Comparison of ENCODE assay signal across 8 cellular contexts in the genomic region with DNA sequence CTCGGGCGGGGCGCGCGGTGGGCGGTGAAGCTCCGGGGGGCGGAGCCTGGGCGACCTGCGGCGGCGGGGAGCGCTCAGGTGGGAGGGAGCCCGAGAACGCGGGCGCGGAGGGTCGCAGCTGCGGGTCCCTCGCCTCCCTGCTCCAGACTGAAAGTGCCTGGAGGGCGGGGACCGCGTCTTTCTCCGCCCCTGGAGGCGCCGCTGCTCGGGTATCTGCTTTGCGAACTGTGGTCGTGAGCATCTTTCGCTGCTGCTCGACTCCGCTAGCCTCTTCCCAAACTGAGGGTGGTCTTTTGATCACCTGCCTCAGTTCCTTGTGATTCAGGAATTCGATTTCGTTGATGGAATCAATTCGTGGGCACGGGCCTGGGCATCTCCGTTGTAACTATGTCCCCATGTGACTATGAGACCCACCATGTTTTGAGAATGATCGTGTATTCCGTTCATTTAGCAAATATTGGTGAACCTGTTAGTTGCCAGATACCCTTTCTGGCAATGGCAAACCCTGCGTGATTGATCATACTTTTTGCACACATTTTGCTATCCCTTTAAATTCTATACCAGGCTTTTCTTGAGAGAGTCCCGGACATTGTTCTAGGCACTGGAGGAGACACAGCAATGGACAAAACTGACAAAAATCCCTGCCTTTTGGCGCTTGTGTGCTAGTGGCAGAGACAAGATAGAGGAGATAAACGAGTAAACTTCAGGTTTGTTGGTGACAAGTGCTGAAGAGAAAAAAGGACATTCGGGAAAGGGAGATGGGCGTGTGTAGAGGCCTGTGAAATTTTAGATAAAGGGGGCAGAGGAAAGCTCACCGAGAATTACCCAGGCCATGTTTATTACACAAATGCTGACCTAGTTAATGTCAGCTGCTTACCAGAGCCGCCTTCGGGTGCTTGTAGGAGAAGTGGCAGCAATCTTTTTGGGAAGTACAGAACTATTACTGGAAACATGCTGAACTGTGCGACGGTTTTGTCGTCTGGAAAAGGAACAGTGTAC. TPM values are rescaled to one million over a fixed set of nuclear protein-coding genes. Genes with fewer than 3 reads are reported as not detected.
DNase-seq lines count a peak whose midpoint lies in the region; TF ChIP-seq lines count a peak whose summit lies in the region.

No MANE protein-coding gene starts in this region.

- no peak for TF ChIP-seq EP300 in sigmoid colon (IDR thresholded peaks at IDR 0.05)

- H3K4me3 ChIP-seq in GM06990 (replicated peaks; ENCODE audit: low read depth, low read length) (peak overlapping the region; percentile 95), H7 (ENCODE audit: insufficient read depth, low read depth, low read length) (peak overlapping the region; percentile 97), LNCaP clone FGC (ENCODE audit: low read depth, low read length) (peak overlapping the region; percentile 90), sigmoid colon (peak overlapping the region; percentile 92 to 96 (median 94))

- peaks cover 0 to 52% (median 40%) of the 10 kb centered on the region in 4 donors for H3K4me1 ChIP-seq in sigmoid colon

- no peaks in the 10 kb centered on the region for H3K27me3 ChIP-seq in GM06990 (replicated peaks; ENCODE audit: control insufficient read depth, insufficient read depth, low read length)
- H3K27me3 ChIP-seq in H7 (ENCODE audit: control insufficient read depth, insufficient read depth, low read length) = no peaks in the 10 kb centered on the region
- no peaks in the 10 kb centered on the region for H3K27me3 ChIP-seq in sigmoid colon

- peaks cover 2% of the 10 kb centered on the region; the same call in 1 of the 2 replicates for H3K36me3 ChIP-seq in GM06990 (ENCODE audit: control insufficient read depth, insufficient read depth, low read length)
- H3K36me3 ChIP-seq in H7 (replicated peaks; ENCODE audit: control insufficient read depth, insufficient read depth, low read length) = peaks cover 2% of the 10 kb centered on the region
- peaks cover 0 to 37% (median 4%) of the 10 kb centered on the region in 4 donors for H3K36me3 ChIP-seq in sigmoid colon

- DNase-seq in GM06990 (ENCODE audit: extremely low read depth, insufficient read length) = peak; percentile 83
- peak; percentile 90 for DNase-seq in H7
- no peak for DNase-seq in LNCaP clone FGC (ENCODE audit: low read depth)
- DNase-seq in T-helper 1 cell = peak; percentile 66 to 81 (median 72)
- DNase-seq in anterior cingulate cortex (lab: John Stamatoyannopoulos, UW) = peak in 37 of 58 donors; percentile 1 to 75 (median 46)
- DNase-seq in hippocampal formation (lab: John Stamatoyannopoulos, UW) = peak; percentile 23 to 38
- DNase-seq in sigmoid colon = peak; percentile 80
- no peak for DNase-seq in epidermal melanocyte (ENCODE audit: insufficient read length, low spot score)

- no peak for TF ChIP-seq POLR2A in sigmoid colon (IDR thresholded peaks at IDR 0.05)

- 6 to 9% methylated on average over 52 of the region's 52 CpGs for WGBS in sigmoid colon, 2 donors

- intact Hi-C loops in sigmoid colon (cut with DNase I) = loop anchor here (5.0 kb wide), 1 partner anchor 94 kb away; a partner anchor contains a TSS

- TF ChIP-seq CTCF in GM06990 (IDR thresholded peaks at IDR 0.05; ENCODE audit: insufficient read depth, low read length, poor library complexity, severe bottlenecking) = no peak
- no peak for TF ChIP-seq CTCF in LNCaP clone FGC (IDR thresholded peaks at IDR 0.05; ENCODE audit: control insufficient read depth, extremely low read depth, insufficient read depth)
- TF ChIP-seq CTCF in sigmoid colon (IDR thresholded peaks at IDR 0.05) = no peak

- H3K9me3 ChIP-seq in sigmoid colon = no peaks in the 10 kb centered on the region

- peak overlapping the region; percentile 91 to 100 (median 94) for H3K27ac ChIP-seq in sigmoid colon

RNA-seq across cellular contexts. Expression of a gene that starts 0.9 kb away (rescaled TPM):
- 80.1 and 81.8 TPM in 2 replicates for total RNA-seq in H7 (2014; rRNA removed; shearing (Covaris generic))
- total RNA-seq in sigmoid colon = 10 to 100 TPM; 17.4 to 21.4 (median 19.2) TPM
- 10 to 100 TPM; 20.4 to 27.9 (median 22.9) TPM for polyA plus RNA-seq in sigmoid colon

RNA-seq across cellular contexts. Expression of a gene that starts 1.4 kb away (rescaled TPM):
- 19.3 and 30.5 TPM in 2 replicates for total RNA-seq in H7 (2014; rRNA removed; shearing (Covaris generic))
- 10 to 100 TPM; 12.5 to 16.1 (median 15.3) TPM for total RNA-seq in sigmoid colon
- 1 to 10 TPM; 4.8 to 7.2 (median 6.9) TPM for polyA plus RNA-seq in sigmoid colon

Comparison
In these comparisons a context has a peak if more than half of its experiments do, and no peak if none do; other contexts are left out.
1. DNase-seq: peak in GM06990 (single experiment), H7 (single experiment), T-helper 1 cell (5 of 5), anterior cingulate cortex (37 of 58), hippocampal formation (2 of 2) and sigmoid colon (single experiment); none in LNCaP clone FGC (single experiment) and epidermal melanocyte (single experiment).
2. Peak in every context shown above with its lines, with median percentiles within 50 percentile points of each other: H3K4me3 ChIP-seq.